25 cellular contexts compared by ENCODE assay signal in genomic region chr12:69129564-69129963, GRCh38.
"Had no signal": no experiment of that assay in that cellular context is flagged by ENCODE, and none has a peak within 500 bp of the region (broad histone marks: within the 10 kb centered on the region; RNA-seq: fewer than 3 reads in every experiment).

No MANE protein-coding gene starts in this region.

- H3K4me3 Mint-ChIP-seq: activated CD4-positive, alpha-beta T cell treated with anti-CD3 and anti-CD28 coated beads, Interleukin-2, amount 10 ng/mL, durations not matched to agents 7 days and 5 days; activated CD8-positive, alpha-beta T cell treated with anti-CD3 and anti-CD28 coated beads, Interleukin-2, amount 10 ng/mL, durations not matched to agents 7 days and 5 days; activated naive CD8-positive, alpha-beta T cell treated with anti-CD3 and anti-CD28 coated beads, Interleukin-2, amount 50 U/mL, for 24 hours; activated T-helper 1 cell treated with anti-CD3 and anti-CD28 coated beads, Interleukin-12 subunit alpha, Interleukin-12 subunit beta, Interleukin-2, Interleukin-4 antibody, amounts not matched to agents 30 ng/mL and 10 ng/mL and 1 ng/mL, durations not matched to agents 14 hours and 24 hours and 36 hours; mesothelial cell of epicardium; natural killer cell; stimulated activated naive CD8-positive, alpha-beta T cell treated with anti-CD3 and anti-CD28 coated beads, Interleukin-15, amount 100 ng/mL, for 72 hours had no signal

- ATAC-seq: activated CD8-positive, alpha-beta T cell treated with anti-CD3 and anti-CD28 coated beads, Interleukin-2, amount 10 ng/mL, durations not matched to agents 7 days and 5 days; activated naive CD8-positive, alpha-beta T cell treated with anti-CD3 and anti-CD28 coated beads, Interleukin-2, amount 50 U/mL, for 24 hours; esophagus mucosa; gastroesophageal sphincter; heart left ventricle; natural killer cell; psoas muscle; right cardiac atrium; stimulated activated naive CD8-positive, alpha-beta T cell treated with anti-CD3 and anti-CD28 coated beads, Interleukin-15, amount 100 ng/mL, for 72 hours had no signal

- H3K36me3 Mint-ChIP-seq: mesothelial cell of epicardium, natural killer cell had no signal

- H3K27me3 ChIP-seq: body of pancreas, cardiac muscle cell, gastroesophageal sphincter, heart left ventricle, pancreas, tibial artery had no signal

- H3K4me1 Mint-ChIP-seq: activated CD4-positive, alpha-beta T cell treated with anti-CD3 and anti-CD28 coated beads, Interleukin-2, amount 10 ng/mL, durations not matched to agents 7 days and 5 days; activated naive CD8-positive, alpha-beta T cell treated with anti-CD3 and anti-CD28 coated beads, Interleukin-2, amount 50 U/mL, for 24 hours; mesothelial cell of epicardium; natural killer cell; stimulated activated naive CD8-positive, alpha-beta T cell treated with anti-CD3 and anti-CD28 coated beads, Interleukin-15, amount 100 ng/mL, for 72 hours had no signal

- H3K9me3 ChIP-seq: body of pancreas, gastroesophageal sphincter, pancreas, psoas muscle, tibial artery had no signal

- H3K36me3 ChIP-seq: cardiac muscle cell, gastroesophageal sphincter, heart left ventricle, pancreas, tibial artery, WERI-Rb-1 had no signal

- H3K4me3 ChIP-seq: body of pancreas, cardiac muscle cell, gastroesophageal sphincter, heart left ventricle, lung, pancreas, psoas muscle, tibial artery had no signal

- H3K27ac Mint-ChIP-seq: activated CD4-positive, alpha-beta T cell treated with anti-CD3 and anti-CD28 coated beads, Interleukin-2, amount 10 ng/mL, durations not matched to agents 7 days and 5 days; activated CD8-positive, alpha-beta T cell treated with anti-CD3 and anti-CD28 coated beads, Interleukin-2, amount 10 ng/mL, durations not matched to agents 7 days and 5 days; activated naive CD8-positive, alpha-beta T cell treated with anti-CD3 and anti-CD28 coated beads, Interleukin-2, amount 50 U/mL, for 24 hours; activated T-helper 1 cell treated with anti-CD3 and anti-CD28 coated beads, Interleukin-12 subunit alpha, Interleukin-12 subunit beta, Interleukin-2, Interleukin-4 antibody, amounts not matched to agents 30 ng/mL and 10 ng/mL and 1 ng/mL, durations not matched to agents 14 hours and 24 hours and 36 hours; mesothelial cell of epicardium; natural killer cell; stimulated activated naive CD8-positive, alpha-beta T cell treated with anti-CD3 and anti-CD28 coated beads, Interleukin-15, amount 100 ng/mL, for 72 hours had no signal

- H3K4me1 ChIP-seq: heart left ventricle, psoas muscle, tibial artery had no signal

- H3K27me3 Mint-ChIP-seq: stimulated activated naive CD8-positive, alpha-beta T cell treated with anti-CD3 and anti-CD28 coated beads, Interleukin-15, amount 100 ng/mL, for 72 hours had no signal

- H3K27ac ChIP-seq: body of pancreas, cardiac muscle cell, gastroesophageal sphincter, heart left ventricle, pancreas, psoas muscle, tibial artery, WERI-Rb-1 had no signal

- DNase-seq: activated CD4-positive, alpha-beta T cell treated with anti-CD3 and anti-CD28 coated beads, Interleukin-2, amount 10 ng/mL, durations not matched to agents 7 days and 5 days; activated CD4-positive, CD25-positive, alpha-beta regulatory T cell treated with anti-CD3 and anti-CD28 coated beads, Interleukin-2, amount 50 U/mL, for 72 hours; activated CD8-positive, alpha-beta T cell treated with anti-CD3 and anti-CD28 coated beads, Interleukin-2, amount 10 ng/mL, durations not matched to agents 7 days and 5 days; activated gamma-delta T cell; activated naive CD4-positive, alpha-beta T cell treated with anti-CD3 and anti-CD28 coated beads, Interleukin-2, amount 50 U/mL, for 16 hours; activated naive CD8-positive, alpha-beta T cell treated with anti-CD3 and anti-CD28 coated beads, Interleukin-2, amount 50 U/mL, for 24 hours; anterior cingulate cortex; body of pancreas; effector memory CD4-positive, alpha-beta T cell; heart left ventricle; left colon; natural killer cell; pancreas; psoas muscle; right cardiac atrium; stimulated activated CD4-positive, alpha-beta T cell treated with anti-CD3 and anti-CD28 coated beads, Interleukin-12 subunit alpha, Interleukin-12 subunit beta, amount 100 ng/mL, for 4 hours; stimulated activated naive CD8-positive, alpha-beta T cell treated with anti-CD3 and anti-CD28 coated beads, Interleukin-15, amount 100 ng/mL, for 72 hours; tibial artery; WERI-Rb-1 had no signal

- H3K9me3 Mint-ChIP-seq: activated CD4-positive, alpha-beta T cell treated with anti-CD3 and anti-CD28 coated beads, Interleukin-2, amount 10 ng/mL, durations not matched to agents 7 days and 5 days; activated naive CD8-positive, alpha-beta T cell treated with anti-CD3 and anti-CD28 coated beads, Interleukin-2, amount 50 U/mL, for 24 hours; activated T-helper 1 cell treated with anti-CD3 and anti-CD28 coated beads, Interleukin-12 subunit alpha, Interleukin-12 subunit beta, Interleukin-2, Interleukin-4 antibody, amounts not matched to agents 30 ng/mL and 10 ng/mL and 1 ng/mL, durations not matched to agents 14 hours and 24 hours and 36 hours; mesothelial cell of epicardium; natural killer cell; stimulated activated naive CD8-positive, alpha-beta T cell treated with anti-CD3 and anti-CD28 coated beads, Interleukin-15, amount 100 ng/mL, for 72 hours had no signal
